18 cellular contexts compared by ENCODE assay signal in genomic region chr19:40642757-40643325, GRCh38. TPM values are rescaled to one million over a fixed set of nuclear protein-coding genes. Genes with fewer than 3 reads are reported as not detected.
A peak's percentile ranks its signal among the peaks of the same experiment; 100 is the strongest.
DNase-seq lines count a peak whose midpoint lies in the region; ATAC-seq, FAIRE-seq and TF ChIP-seq lines count a peak whose summit lies in the region.
"Had no signal": no experiment of that assay in that cellular context is flagged by ENCODE, and none has a peak within 500 bp of the region (broad histone marks: within the 10 kb centered on the region; RNA-seq: fewer than 3 reads in every experiment).

No MANE protein-coding gene starts in this region.

- peaks cover 40% of the 10 kb centered on the region for H3K27me3 Mint-ChIP-seq in stimulated activated memory B cell treated with anti-CD40 and anti-IgM and Interleukin-4, amounts not matched to agents 10 μg/mL and 1 μg/mL and 100 μg/mL, for 72 hours

- no peaks in the 10 kb centered on the region for H3K9me1 ChIP-seq in K562 (ENCODE audit: control insufficient read depth, insufficient read depth, low read length)

- no peak overlapping the region for H3K9ac ChIP-seq in K562 (ENCODE audit: insufficient read depth in 1 of 2, low read depth in 2 of 2, low read length in 2 of 2)

- H3K79me2 ChIP-seq in K562 (ENCODE audit: control insufficient read depth, insufficient read depth, low read length) = no peaks in the 10 kb centered on the region

- no peak for TF ChIP-seq POLR2A in A549 (IDR thresholded peaks at IDR 0.05; ENCODE audit: low read length)
- no peak for TF ChIP-seq POLR2A in K562 (conservative IDR thresholded peaks at IDR 0.05)

- no peaks in the 10 kb centered on the region for H3K27me3 ChIP-seq in K562 (ENCODE audit: control insufficient read depth in 2 of 2, insufficient read depth in 2 of 2, low read length in 2 of 2)
- H3K27me3 ChIP-seq: SJCRH30 had no signal

- H3K9me3 Mint-ChIP-seq in stimulated activated memory B cell treated with anti-CD40 and anti-IgM and Interleukin-4, amounts not matched to agents 10 μg/mL and 1 μg/mL and 100 μg/mL, for 72 hours = no peaks in the 10 kb centered on the region

- WGBS in A549 (ENCODE audit: missing lambda C conversion rate) = 85% methylated on average over 8 of the region's 8 CpGs
- WGBS in K562 (ENCODE audit: insufficient coverage, low coverage, missing lambda C conversion rate) = 72% methylated on average over 4 of the region's 8 CpGs

- H3K4me1 Mint-ChIP-seq in stimulated activated memory B cell treated with anti-CD40 and anti-IgM and Interleukin-4, amounts not matched to agents 10 μg/mL and 1 μg/mL and 100 μg/mL, for 72 hours = peaks cover 18% of the 10 kb centered on the region

- CTCF ChIA-PET in A549 (lab: Yijun Ruan, JAX) (interaction anchor here (0.6 to 5.8 kb wide), 11 partner anchors 8 to 337 kb away, joined by 3 to 195 read pairs (median 3); no protein-coding TSS in a partner anchor), K562 (lab: Yijun Ruan, JAX; ENCODE audit: low intra/inter-chr PET ratio) (no interaction called here)

- no peaks in the 10 kb centered on the region for H3K9me3 ChIP-seq in A549
- H3K9me3 ChIP-seq in K562 (replicated peaks; ENCODE audit: control insufficient read depth, insufficient read depth, low read depth, low read length) = no peaks in the 10 kb centered on the region
- H3K9me3 ChIP-seq: SJCRH30 had no signal

- H3K4me1 ChIP-seq in A549 (peaks cover 46% of the 10 kb centered on the region), K562 (replicated peaks in 1 of 2; ENCODE audit: control insufficient read depth in 2 of 2, insufficient read depth in 2 of 2, low read length in 2 of 2) (peaks cover 7 to 26% of the 10 kb centered on the region in 2 experiments; a peak in 4 of 5 replicates)

- H3K27ac ChIP-seq in A549 (no peak overlapping the region), K562 (ENCODE audit: extremely low read depth, low read depth, low read length) (no peak overlapping the region)
- H3K27ac ChIP-seq: RWPE1, SJCRH30 had no signal

- H3K27ac Mint-ChIP-seq in stimulated activated memory B cell treated with anti-CD40 and anti-IgM and Interleukin-4, amounts not matched to agents 10 μg/mL and 1 μg/mL and 100 μg/mL, for 72 hours = peak overlapping the region; percentile 35

- H3K4me2 ChIP-seq in A549 (no peak overlapping the region), K562 (ENCODE audit: insufficient read depth, low read length) (no peak overlapping the region)

- no peak overlapping the region for H2AFZ ChIP-seq in K562 (ENCODE audit: low read depth, low read length)

- DNase-seq in A549 (ENCODE audit: low read depth in 1 of 2, low spot score in 1 of 2) (no peak), K562 (ENCODE audit: extremely low read depth in 1 of 4, low spot score in 3 of 4) (no peak), fibroblast of villous mesenchyme (ENCODE audit: low read depth) (peak; percentile 62), NCI-H1048 (lab: John Stamatoyannopoulos, UW) (no peak), NCI-H1092 treated with DMSO at 0.1 percent for 48 hours (lab: John Stamatoyannopoulos, UW) (no peak)
- DNase-seq: C1 segment of cervical spinal cord, DMS79 treated with DMSO at 0.1 percent for 48 hours, KG1, NCI-H1436 treated with DMSO at 0.1 percent for 48 hours, NCI-H2081, NCI-H774, PC-3, SJCRH30 had no signal

- TF ChIP-seq CTCF in A549 (IDR thresholded peaks at IDR 0.05) (no peak), K562 (IDR thresholded peaks at IDR 0.05 in 2 of 3, conservative IDR thresholded peaks at IDR 0.05 in 1 of 3; ENCODE audit: insufficient read depth in 2 of 3, low read depth in 1 of 3, low read length in 3 of 3) (no peak), fibroblast of villous mesenchyme (IDR thresholded peaks at IDR 0.05; ENCODE audit: insufficient read depth, low read depth, low read length) (no peak)

- no peak for TF ChIP-seq RAD21 in A549 (conservative IDR thresholded peaks at IDR 0.05 in 1 of 2, IDR thresholded peaks at IDR 0.05 in 1 of 2)
- no peak for TF ChIP-seq RAD21 in K562 (CRISPR knock-in tag; conservative IDR thresholded peaks at IDR 0.05 in 1 of 2, IDR thresholded peaks at IDR 0.05 in 1 of 2)

- H3K4me3 ChIP-seq in A549 (no peak overlapping the region), K562 (no peak overlapping the region), fibroblast of villous mesenchyme (ENCODE audit: low read depth, low read length) (no peak overlapping the region)
- H3K4me3 ChIP-seq: SJCRH30 had no signal

- no peak overlapping the region for H3K4me3 Mint-ChIP-seq in stimulated activated memory B cell treated with anti-CD40 and anti-IgM and Interleukin-4, amounts not matched to agents 10 μg/mL and 1 μg/mL and 100 μg/mL, for 72 hours

- no peaks in the 10 kb centered on the region for H4K20me1 ChIP-seq in K562 (replicated peaks; ENCODE audit: control insufficient read depth, insufficient read depth, low read length)

- intact Hi-C loops in K562 (cut with micrococcal nuclease) = no loop called here

- POLR2A ChIA-PET in A549 (lab: Yijun Ruan, JAX) (interaction anchor here (0.6 kb wide), 1 partner anchor 1671 kb away, joined by 4 read pairs; no protein-coding TSS in a partner anchor), K562 (lab: Yijun Ruan, JAX) (interaction anchor here (0.6 kb wide), 1 partner anchor 108 kb away, joined by 3 read pairs; the partner anchor contains the start of gene ACTMAP)

- no peaks in the 10 kb centered on the region for H3K36me3 Mint-ChIP-seq in stimulated activated memory B cell treated with anti-CD40 and anti-IgM and Interleukin-4, amounts not matched to agents 10 μg/mL and 1 μg/mL and 100 μg/mL, for 72 hours

- no peak for TF ChIP-seq EP300 in A549 (IDR thresholded peaks at IDR 0.05)
- no peak for TF ChIP-seq EP300 in K562 (IDR thresholded peaks at IDR 0.05; ENCODE audit: low read length)

- in situ Hi-C loops in K562 (cut with MboI) = no loop called here

- FAIRE-seq in A549 (lab: Jason Lieb, UNC) (no peak), K562 (lab: Jason Lieb, UNC) (no peak)
- FAIRE-seq: H54 had no signal

- ATAC-seq in A549 = no peak
- no peak for ATAC-seq in K562
- no peak for ATAC-seq in stimulated activated memory B cell treated with anti-CD40 and anti-IgM and Interleukin-4, amounts not matched to agents 10 μg/mL and 1 μg/mL and 100 μg/mL, for 72 hours
- ATAC-seq in HG02840 (IDR thresholded peaks at IDR 0.05; ENCODE audit: low FRiP score, unreplicated experiment) = no peak
- ATAC-seq in HG03097 (IDR thresholded peaks at IDR 0.05; ENCODE audit: low FRiP score, unreplicated experiment) = no peak
- ATAC-seq: PC-3 had no signal

- H3K36me3 ChIP-seq in K562 (ENCODE audit: control insufficient read depth, insufficient read depth, low read length) = no peaks in the 10 kb centered on the region
- H3K36me3 ChIP-seq: SJCRH30 had no signal

- BruUV-seq in K562 (replicated peaks; lab: Mats Ljungman, UMichigan) = no TSS peak

RNA-seq across cellular contexts. Expression of gene LTBP4, which starts 41.7 kb away (rescaled TPM):
- polyA plus RNA-seq in A549 (2011; rRNA removed) (23.1 and 32.0 TPM in 2 replicates), A549 (2017; fragmentation: RNase III; extraction: RNeasy Plus Mini Kit Qiagen cat#74134 plus additional on column Dnase treatment) (37.7 to 51.1 TPM (median 43.2 TPM) in 3 replicates), K562 (2011; rRNA removed) (34.4 and 64.2 TPM in 2 replicates), K562 (2014; fragmentation: Illumina TruSeq; extraction: Trizol) (31.6 and 65.6 TPM in 2 replicates), K562 (2014; fragmentation: Nextera tagmentation; extraction: Ambion mirVana) (under 1 TPM; 0.35 to 0.53 TPM), K562 (2014; rRNA removed) (108 and 112 TPM in 2 replicates)
- 65.2 and 69.3 TPM in 2 replicates for polyA plus RNA-seq in A549 (2012; cell fraction: cytosol; rRNA removed)
- polyA plus RNA-seq in A549 (2012; cell fraction: nucleus; rRNA removed) = 475 and 611 TPM in 2 replicates
- polyA minus RNA-seq in A549 (2011; rRNA and poly(A)+ RNA removed) = 16.3 and 26.9 TPM in 2 replicates
- total RNA-seq in K562 (2011; cell fraction: chromatin; rRNA removed; ENCODE audit: low replicate concordance) = 209 and 457 TPM in 2 replicates
- total RNA-seq in K562 (2011; cell fraction: nucleolus; rRNA removed) = 301 and 327 TPM in 2 replicates
- 219 and 259 TPM in 2 replicates for total RNA-seq in K562 (2011; cell fraction: nucleoplasm; rRNA removed)
- total RNA-seq in K562 (2014; rRNA removed) (38.7 and 44.5 TPM in 2 replicates), K562 (2014; rRNA removed; fragmentation: Illumina TruSeq; extraction: Trizol) (6.1 and 9.7 TPM in 2 replicates), K562 (2015; rRNA removed; fragmentation: Illumina TruSeq; extraction: Trizol) (19.9 and 25.0 TPM in 2 replicates), K562 (2021) (148 and 160 TPM in 2 replicates), fibroblast of villous mesenchyme (18.4 and 21.2 TPM in 2 replicates)
- 40.5 and 63.1 TPM in 2 replicates for polyA plus RNA-seq in K562 (2011; cell fraction: cytosol; rRNA removed)
- 400 and 488 TPM in 2 replicates for polyA plus RNA-seq in K562 (2011; cell fraction: nucleus; rRNA removed)
- 256 and 263 TPM in 2 replicates for polyA plus RNA-seq in K562 (2012)
- 6.8 and 10.0 TPM in 2 replicates for polyA minus RNA-seq in K562 (2011; rRNA and poly(A)+ RNA removed)
- 50.8 and 74.4 TPM in 2 replicates for polyA minus RNA-seq in K562 (2011; cell fraction: cytosol; rRNA and poly(A)+ RNA removed)
- polyA minus RNA-seq in K562 (2011; cell fraction: nucleus; rRNA and poly(A)+ RNA removed) = 47.9 and 57.5 TPM in 2 replicates

RNA-seq across cellular contexts. Expression of gene NUMBL, which starts 47.6 kb away (rescaled TPM):
- polyA plus RNA-seq in A549 (2011; rRNA removed) (19.4 and 21.1 TPM in 2 replicates), A549 (2017; fragmentation: RNase III; extraction: RNeasy Plus Mini Kit Qiagen cat#74134 plus additional on column Dnase treatment) (26.6 to 29.7 TPM (median 28.7 TPM) in 3 replicates), K562 (2011; rRNA removed) (6.6 and 9.2 TPM in 2 replicates), K562 (2014; fragmentation: Illumina TruSeq; extraction: Trizol) (9.0 and 13.7 TPM in 2 replicates), K562 (2014; fragmentation: Nextera tagmentation; extraction: Ambion mirVana) (under 1 TPM; 0.39 to 0.63 TPM), K562 (2014; rRNA removed) (16.1 and 18.8 TPM in 2 replicates)
- 41.5 and 47.8 TPM in 2 replicates for polyA plus RNA-seq in A549 (2012; cell fraction: cytosol; rRNA removed)
- polyA plus RNA-seq in A549 (2012; cell fraction: nucleus; rRNA removed) = 114 and 125 TPM in 2 replicates
- polyA minus RNA-seq in A549 (2011; rRNA and poly(A)+ RNA removed) = 13.8 and 13.9 TPM in 2 replicates
- total RNA-seq in K562 (2011; cell fraction: chromatin; rRNA removed; ENCODE audit: low replicate concordance) = 39.2 and 53.7 TPM in 2 replicates
- 24.0 and 29.3 TPM in 2 replicates for total RNA-seq in K562 (2011; cell fraction: nucleolus; rRNA removed)
- 33.8 and 65.4 TPM in 2 replicates for total RNA-seq in K562 (2011; cell fraction: nucleoplasm; rRNA removed)
- total RNA-seq in K562 (2014; rRNA removed) (10.3 and 12.2 TPM in 2 replicates), K562 (2014; rRNA removed; fragmentation: Illumina TruSeq; extraction: Trizol) (3.0 TPM in 2 replicates), K562 (2015; rRNA removed; fragmentation: Illumina TruSeq; extraction: Trizol) (5.0 and 5.7 TPM in 2 replicates), K562 (2021) (38.6 and 41.5 TPM in 2 replicates), fibroblast of villous mesenchyme (13.8 and 34.1 TPM in 2 replicates)
- 6.5 and 15.8 TPM in 2 replicates for polyA plus RNA-seq in K562 (2011; cell fraction: cytosol; rRNA removed)
- polyA plus RNA-seq in K562 (2011; cell fraction: nucleus; rRNA removed) = 20.5 and 36.4 TPM in 2 replicates
- polyA plus RNA-seq in K562 (2012) = 12.7 and 13.9 TPM in 2 replicates
- polyA minus RNA-seq in K562 (2011; rRNA and poly(A)+ RNA removed) = 14.8 and 16.7 TPM in 2 replicates
- 4.8 and 6.4 TPM in 2 replicates for polyA minus RNA-seq in K562 (2011; cell fraction: cytosol; rRNA and poly(A)+ RNA removed)
- 7.8 and 8.3 TPM in 2 replicates for polyA minus RNA-seq in K562 (2011; cell fraction: nucleus; rRNA and poly(A)+ RNA removed)

Comparison
In these comparisons a context has a peak if more than half of its experiments do, and no peak if none do; other contexts are left out.
1. Of the 35 proteins assayed by ChIP-seq in both K562 and A549: peak only in K562: none; only in A549: none; in both: KDM1A; in neither: 33; mixed calls (peak in some experiments, not most) for 1.